In genomic region chr4:157143365-157143764, GRCh38 we compare ENCODE assay signal across 17 cellular contexts.
"Had no signal": no experiment of that assay in that cellular context is flagged by ENCODE, and none has a peak within 500 bp of the region (broad histone marks: within the 10 kb centered on the region; RNA-seq: fewer than 3 reads in every experiment).

No MANE protein-coding gene starts in this region.

- DNase-seq: activated B cell treated with CpG ODN at 0.5 μM for 24 hours; activated CD4-positive, alpha-beta T cell treated with anti-CD3 and anti-CD28 coated beads, Interleukin-2, amount 10 ng/mL, durations not matched to agents 24 days and 14 days; activated CD8-positive, alpha-beta memory T cell treated with anti-CD3 and anti-CD28 coated beads, Interleukin-2, amount 50 U/mL, for 4 hours; activated CD8-positive, alpha-beta T cell treated with anti-CD3 and anti-CD28 coated beads, Interleukin-2, amount 10 ng/mL, durations not matched to agents 7 days and 5 days; activated gamma-delta T cell; activated T-cell treated with anti-CD3 and anti-CD28 coated beads, Interleukin-2, amount 50 U/mL, for 72 hours; anterior cingulate cortex; brain microvascular endothelial cell; islet precursor cell; left lung; mucosa of descending colon; naive thymus-derived CD4-positive, alpha-beta T cell; ovary had no signal

- H3K4me3 ChIP-seq: coronary artery, esophagus muscularis mucosa, hepatocyte, left lung, mucosa of descending colon, ovary had no signal

- ATAC-seq: activated CD8-positive, alpha-beta T cell treated with anti-CD3 and anti-CD28 coated beads, Interleukin-2, amount 10 ng/mL, durations not matched to agents 7 days and 5 days; activated T-cell treated with anti-CD3 and anti-CD28 coated beads, Interleukin-2, amount 50 U/mL, for 72 hours; left lung; mucosa of descending colon; naive thymus-derived CD4-positive, alpha-beta T cell; stimulated activated effector memory CD8-positive, alpha-beta T cell treated with anti-CD3 and anti-CD28 coated beads, Interleukin-12 subunit alpha, Interleukin-12 subunit beta, amount 100 ng/mL, for 72 hours had no signal

- H3K36me3 ChIP-seq: brain microvascular endothelial cell, esophagus muscularis mucosa, left lung, ovary had no signal

- H3K27me3 ChIP-seq: brain microvascular endothelial cell, esophagus muscularis mucosa, hepatocyte, left lung, ovary had no signal

- H3K4me1 ChIP-seq: esophagus muscularis mucosa, left lung had no signal

- H3K27ac ChIP-seq: brain microvascular endothelial cell, coronary artery, esophagus muscularis mucosa, hepatocyte, left lung, ovary had no signal

- H3K9me3 ChIP-seq: esophagus muscularis mucosa, left lung, mucosa of descending colon, ovary had no signal
